ENCODE assay signal across 9 cellular contexts in genomic region chr1:36096500-36097412, GRCh38. TPM values are rescaled to one million over a fixed set of nuclear protein-coding genes. Genes with fewer than 3 reads are reported as not detected.
DNase-seq lines count a peak whose midpoint lies in the region; ATAC-seq and TF ChIP-seq lines count a peak whose summit lies in the region.
"Had no signal": no experiment of that assay in that cellular context is flagged by ENCODE, and none has a peak within 500 bp of the region (broad histone marks: within the 10 kb centered on the region; RNA-seq: fewer than 3 reads in every experiment).

No MANE protein-coding gene starts in this region.

- no peaks in the 10 kb centered on the region for H3K27me3 ChIP-seq in BE2C
- no peaks in the 10 kb centered on the region for H3K27me3 ChIP-seq in GM23338 (ENCODE audit: insufficient read depth)
- no peaks in the 10 kb centered on the region for H3K27me3 ChIP-seq in CD4-positive, alpha-beta T cell (ENCODE audit: control insufficient read depth, insufficient read depth, low read length)

- intact Hi-C loops in CD4-positive, alpha-beta T cell (cut with DNase I, micrococcal nuclease) = loop anchor here in 1 of 2 experiments (10.0 kb wide), 1 partner anchor 1338 kb away; no protein-coding TSS in a partner anchor

- H3K4me1 ChIP-seq in BE2C (peaks cover 12% of the 10 kb centered on the region), GM23338 (ENCODE audit: insufficient read depth) (peaks cover 6% of the 10 kb centered on the region)

- H3K27ac Mint-ChIP-seq in GM23338 (peak overlapping the region; percentile 81), immature natural killer cell (peak overlapping the region in 1 of 6 donors; percentile 46)
- H3K27ac Mint-ChIP-seq in CD4-positive, alpha-beta T cell = no peak overlapping the region

- CTCF ChIA-PET in CD4-positive, alpha-beta T cell (lab: Charles Lee) = interaction anchor here (1.2 kb wide), 1 partner anchor 189 kb away, joined by 6 read pairs; no protein-coding TSS in a partner anchor

- 0 out of 2 replicates have a peak, but pooled peaks cover 16% of the 10 kb centered on the region for H3F3A ChIP-seq in GM23338 (replicated peaks; ENCODE audit: low read depth)

- peak overlapping the region; percentile 84; the same call in 1 of the 2 replicates for H2AFZ ChIP-seq in GM23338

- no peaks in the 10 kb centered on the region for H3K79me2 ChIP-seq in GM23338 (replicated peaks; ENCODE audit: insufficient read depth)

- POLR2A ChIA-PET in CD4-positive, alpha-beta T cell (lab: Charles Lee) = interaction anchor here (1.4 kb wide), 1 partner anchor 189 kb away, joined by 5 read pairs; no protein-coding TSS in a partner anchor

- H3K4me3 Mint-ChIP-seq in GM23338 (no peak overlapping the region; the same call in 2 of the 3 replicates), immature natural killer cell (no peak overlapping the region)
- no peak overlapping the region for H3K4me3 Mint-ChIP-seq in CD4-positive, alpha-beta T cell

- peak; percentile 52 for DNase-seq in BE2C
- DNase-seq in GM23338 (ENCODE audit: low spot score) = peak; percentile 84
- DNase-seq in SW480 (ENCODE audit: low spot score) = peak; percentile 9
- DNase-seq in islet precursor cell = peak; percentile 79
- DNase-seq in immature natural killer cell = no peak
- no peak for DNase-seq in CD4-positive, alpha-beta T cell
- no peak for DNase-seq in stimulated activated CD4-positive, alpha-beta T cell treated with anti-CD3 and anti-CD28 coated beads, Interleukin-15, amount 100 ng/mL, for 24 hours
- DNase-seq in NCI-H1436 (lab: John Stamatoyannopoulos, UW) = no peak
- DNase-seq: activated CD4-positive, alpha-beta T cell treated with anti-CD3 and anti-CD28 coated beads, Interleukin-2, amount 50 U/mL, for 4 hours had no signal

- ATAC-seq in GM23338 = peak; percentile 84
- ATAC-seq in CD4-positive, alpha-beta T cell (ENCODE audit: poor library complexity) = no peak

- H3K9me3 Mint-ChIP-seq in GM23338 (no peaks in the 10 kb centered on the region), immature natural killer cell (no peaks in the 10 kb centered on the region)
- no peaks in the 10 kb centered on the region for H3K9me3 Mint-ChIP-seq in CD4-positive, alpha-beta T cell

- H3K36me3 ChIP-seq in BE2C (peaks cover 16% of the 10 kb centered on the region), GM23338 (ENCODE audit: insufficient read depth) (peaks cover 13% of the 10 kb centered on the region; the same call in 1 of the 2 replicates)

- H3K36me3 Mint-ChIP-seq in GM23338 (ENCODE audit: low read depth) (peaks cover 26% of the 10 kb centered on the region), immature natural killer cell (no peaks in the 10 kb centered on the region)
- peaks cover 39% of the 10 kb centered on the region for H3K36me3 Mint-ChIP-seq in CD4-positive, alpha-beta T cell (ENCODE audit: low read depth)

- no peaks in the 10 kb centered on the region for H4K20me1 ChIP-seq in GM23338 (replicated peaks; ENCODE audit: insufficient read depth)

- H3K27me3 Mint-ChIP-seq in GM23338 (ENCODE audit: insufficient read depth, low read depth, poor library complexity) (peaks cover 3% of the 10 kb centered on the region), immature natural killer cell (ENCODE audit: low read depth in 3 of 3) (peaks cover 0 to 2% (median 0%) of the 10 kb centered on the region in 3 donors)
- no peaks in the 10 kb centered on the region for H3K27me3 Mint-ChIP-seq in CD4-positive, alpha-beta T cell

- no peaks in the 10 kb centered on the region for H3K9me2 ChIP-seq in GM23338 (ENCODE audit: insufficient read depth)

- TF ChIP-seq CTCF in BE2C (IDR thresholded peaks at IDR 0.05; ENCODE audit: low read depth, low read length) (peak; percentile 41), GM23338 (conservative IDR thresholded peaks at IDR 0.05; ENCODE audit: low read depth in 2 of 2) (peak; percentile 48 to 66)
- TF ChIP-seq CTCF in CD4-positive, alpha-beta T cell (IDR thresholded peaks at IDR 0.05) = no peak

- H3K4me3 ChIP-seq in BE2C (ENCODE audit: low read depth, low read length) (no peak overlapping the region), GM23338 (no peak overlapping the region)

- no peaks in the 10 kb centered on the region for H3K9me3 ChIP-seq in BE2C
- no peaks in the 10 kb centered on the region for H3K9me3 ChIP-seq in CD4-positive, alpha-beta T cell (ENCODE audit: control insufficient read depth, low read length)

- H3K27ac ChIP-seq in GM23338 (ENCODE audit: low read depth) = no peak overlapping the region
- no peak overlapping the region for H3K27ac ChIP-seq in CD4-positive, alpha-beta T cell (ENCODE audit: low read depth, low read length)

- H3K4me2 ChIP-seq in GM23338 = no peak overlapping the region

- H3K4me1 Mint-ChIP-seq in GM23338 (peaks cover 17% of the 10 kb centered on the region), immature natural killer cell (peaks cover 0 to 6% of the 10 kb centered on the region in 2 donors)
- peaks cover 6% of the 10 kb centered on the region for H3K4me1 Mint-ChIP-seq in CD4-positive, alpha-beta T cell (ENCODE audit: low read depth)

TF ChIP-seq in GM23338, 12 proteins besides CTCF, POLR2A, EP300 and RAD21 (continues in another document):
- no peak for TF ChIP-seq EZH2 (IDR thresholded peaks at IDR 0.05; ENCODE audit: low read depth, unreplicated experiment)

RNA-seq across cellular contexts. Expression of gene ADPRS, which starts 8.1 kb away (rescaled TPM):
- 68.2 TPM for polyA plus RNA-seq in BE2C (2012; ENCODE audit: insufficient read depth, insufficient read length, low read depth)
- 46.6 and 47.1 TPM in 2 replicates for total RNA-seq in GM23338 (2014; rRNA removed; shearing (Covaris generic))
- polyA plus RNA-seq in GM23338 (2016; fragmentation: Nextera tagmentation; extraction: Ambion mirVana) (21.5 and 22.6 TPM in 2 replicates), immature natural killer cell (10 to 100 TPM; 15.7 to 28.4 (median 26.5) TPM)
- 10 to 100 TPM; 22.6 to 24.6 TPM for total RNA-seq in CD4-positive, alpha-beta T cell

RNA-seq across cellular contexts. Expression of gene TEKT2, which starts 12.9 kb away (rescaled TPM):
- 1.7 TPM for polyA plus RNA-seq in BE2C (2012; ENCODE audit: insufficient read depth, insufficient read length, low read depth)
- 0.62 and 0.94 TPM in 2 replicates for total RNA-seq in GM23338 (2014; rRNA removed; shearing (Covaris generic))
- 0.24 and 0.36 TPM in 2 replicates for polyA plus RNA-seq in GM23338 (2016; fragmentation: Nextera tagmentation; extraction: Ambion mirVana)
- polyA plus RNA-seq in immature natural killer cell = not detected
- total RNA-seq in CD4-positive, alpha-beta T cell = under 1 TPM; 0.22 to 0.33 TPM

RNA-seq across cellular contexts. Expression of gene COL8A2, which starts 28.3 kb away (rescaled TPM):
- polyA plus RNA-seq in BE2C (2012; ENCODE audit: insufficient read depth, insufficient read length, low read depth) = 0.12 TPM
- 4.9 and 5.0 TPM in 2 replicates for total RNA-seq in GM23338 (2014; rRNA removed; shearing (Covaris generic))
- polyA plus RNA-seq in GM23338 (2016; fragmentation: Nextera tagmentation; extraction: Ambion mirVana) (0.77 and 0.95 TPM in 2 replicates), immature natural killer cell (under 1 TPM in 1 of 3 donors, not detected in 2; 0.12 TPM)
- under 1 TPM; 0.05 to 0.06 TPM for total RNA-seq in CD4-positive, alpha-beta T cell

RNA-seq across cellular contexts. Expression of gene TRAPPC3, which starts 52.5 kb away (rescaled TPM):
- polyA plus RNA-seq in BE2C (2012; ENCODE audit: insufficient read depth, insufficient read length, low read depth) = 102 TPM
- 55.8 and 55.9 TPM in 2 replicates for total RNA-seq in GM23338 (2014; rRNA removed; shearing (Covaris generic))
- 45.2 and 45.6 TPM in 2 replicates for polyA plus RNA-seq in GM23338 (2016; fragmentation: Nextera tagmentation; extraction: Ambion mirVana)
- 100 to 1,000 TPM; 113 to 219 (median 129) TPM for polyA plus RNA-seq in immature natural killer cell
- total RNA-seq in CD4-positive, alpha-beta T cell = 10 to 100 TPM; 18.4 to 21.3 TPM

RNA-seq across cellular contexts. Expression of gene MAP7D1, which starts 59.2 kb away (rescaled TPM):
- polyA plus RNA-seq in BE2C (2012; ENCODE audit: insufficient read depth, insufficient read length, low read depth) = 125 TPM
- total RNA-seq in GM23338 (2014; rRNA removed; shearing (Covaris generic)) = 37.4 and 59.8 TPM in 2 replicates
- 13.8 and 14.7 TPM in 2 replicates for polyA plus RNA-seq in GM23338 (2016; fragmentation: Nextera tagmentation; extraction: Ambion mirVana)
- polyA plus RNA-seq in immature natural killer cell = 10 to 100 TPM; 12.4 to 41.9 (median 17.9) TPM
- total RNA-seq in CD4-positive, alpha-beta T cell = 100 to 1,000 TPM; 156 to 163 TPM

Comparison
In these comparisons a context has a peak if more than half of its experiments do, and no peak if none do; other contexts are left out.
1. DNase-seq: peak in BE2C (single experiment), GM23338 (single experiment), SW480 (single experiment) and islet precursor cell (single experiment); none in immature natural killer cell (0 of 3), CD4-positive, alpha-beta T cell (0 of 10), stimulated activated CD4-positive, alpha-beta T cell treated with anti-CD3 and anti-CD28 coated beads, Interleukin-15, amount 100 ng/mL, for 24 hours (single experiment) and NCI-H1436 (single experiment).